Comparison of ENCODE assay signal across 10 cellular contexts in genomic region chr13:74129500-74130144, GRCh38. TPM values are rescaled to one million over a fixed set of nuclear protein-coding genes. Genes with fewer than 3 reads are reported as not detected.
DNase-seq lines count a peak whose midpoint lies in the region; ATAC-seq lines count a peak whose summit lies in the region.
"Had no signal": no experiment of that assay in that cellular context is flagged by ENCODE, and none has a peak within 500 bp of the region (broad histone marks: within the 10 kb centered on the region; RNA-seq: fewer than 3 reads in every experiment).

No MANE protein-coding gene starts in this region.

- H3K4me1 Mint-ChIP-seq in T-helper 17 cell = peaks cover 45% of the 10 kb centered on the region
- peaks cover 43% of the 10 kb centered on the region for H3K4me1 Mint-ChIP-seq in stimulated activated effector memory CD8-positive, alpha-beta T cell treated with anti-CD3 and anti-CD28 coated beads, Interleukin-12 subunit alpha, Interleukin-12 subunit beta, amount 100 ng/mL, for 72 hours

- peak overlapping the region; percentile 11 for H3K4me3 ChIP-seq in effector memory CD4-positive, alpha-beta T cell (ENCODE audit: insufficient read depth, low read depth, low read length, poor library complexity, severe bottlenecking)
- H3K4me3 ChIP-seq: A549, PC-9 had no signal

- H3K9me3 ChIP-seq in T-helper 17 cell (ENCODE audit: control insufficient read depth, low read length, poor library complexity, severe bottlenecking) = no peaks in the 10 kb centered on the region
- no peaks in the 10 kb centered on the region for H3K9me3 ChIP-seq in effector memory CD4-positive, alpha-beta T cell (ENCODE audit: control insufficient read depth, low read length)
- H3K9me3 ChIP-seq: A549 had no signal

- peaks cover 4% of the 10 kb centered on the region for H3K36me3 Mint-ChIP-seq in T-helper 17 cell (ENCODE audit: low read depth)
- peaks cover 14% of the 10 kb centered on the region for H3K36me3 Mint-ChIP-seq in stimulated activated effector memory CD8-positive, alpha-beta T cell treated with anti-CD3 and anti-CD28 coated beads, Interleukin-12 subunit alpha, Interleukin-12 subunit beta, amount 100 ng/mL, for 72 hours

- no peaks in the 10 kb centered on the region for H3K27me3 Mint-ChIP-seq in T-helper 17 cell

- no peak overlapping the region for H3K27ac Mint-ChIP-seq in T-helper 17 cell
- peak overlapping the region; percentile 58 for H3K27ac Mint-ChIP-seq in stimulated activated effector memory CD8-positive, alpha-beta T cell treated with anti-CD3 and anti-CD28 coated beads, Interleukin-12 subunit alpha, Interleukin-12 subunit beta, amount 100 ng/mL, for 72 hours

- no peaks in the 10 kb centered on the region for H3K9me3 Mint-ChIP-seq in stimulated activated effector memory CD8-positive, alpha-beta T cell treated with anti-CD3 and anti-CD28 coated beads, Interleukin-12 subunit alpha, Interleukin-12 subunit beta, amount 100 ng/mL, for 72 hours

- no peaks in the 10 kb centered on the region for H3K36me3 ChIP-seq in effector memory CD4-positive, alpha-beta T cell (ENCODE audit: control insufficient read depth, insufficient read depth, low read length)

- no peaks in the 10 kb centered on the region for H3K27me3 ChIP-seq in effector memory CD4-positive, alpha-beta T cell (replicated peaks; ENCODE audit: control insufficient read depth, insufficient read depth, low read length, poor library complexity, severe bottlenecking)

- DNase-seq in activated CD4-positive, alpha-beta T cell treated with anti-CD3 and anti-CD28 coated beads for 4 hours = peak; percentile 11 to 12
- no peak for DNase-seq in activated CD4-positive, alpha-beta T cell treated with anti-CD3 and anti-CD28 coated beads for 1 hour
- DNase-seq in T-helper 17 cell (peak in 2 of 3 donors; percentile 9 to 15), hypothalamus (lab: John Stamatoyannopoulos, UW) (no peak), AML-193 (lab: John Stamatoyannopoulos, UW) (no peak)
- DNase-seq in effector memory CD4-positive, alpha-beta T cell = peak in 2 of 3 donors; percentile 13 to 23
- DNase-seq in stimulated activated effector memory CD8-positive, alpha-beta T cell treated with anti-CD3 and anti-CD28 coated beads, Interleukin-12 subunit alpha, Interleukin-12 subunit beta, amount 100 ng/mL, for 72 hours (ENCODE audit: low spot score in 2 of 2) = peak in 1 of 2 donors; percentile 57

- peaks cover 42% of the 10 kb centered on the region for H3K4me1 ChIP-seq in effector memory CD4-positive, alpha-beta T cell (ENCODE audit: control insufficient read depth, insufficient read depth, low read length, poor library complexity, severe bottlenecking)

- H3K27ac ChIP-seq in effector memory CD4-positive, alpha-beta T cell (ENCODE audit: insufficient read depth, low read length, poor library complexity, severe bottlenecking) = peak overlapping the region; percentile 97
- H3K27ac ChIP-seq: A549, PC-9 had no signal

- peak overlapping the region; percentile 66 for H3K4me3 Mint-ChIP-seq in T-helper 17 cell
- no peak overlapping the region for H3K4me3 Mint-ChIP-seq in stimulated activated effector memory CD8-positive, alpha-beta T cell treated with anti-CD3 and anti-CD28 coated beads, Interleukin-12 subunit alpha, Interleukin-12 subunit beta, amount 100 ng/mL, for 72 hours

- ATAC-seq in T-helper 17 cell (no peak), GM18873 (IDR thresholded peaks at IDR 0.05; ENCODE audit: low FRiP score, unreplicated experiment) (no peak)
- ATAC-seq in stimulated activated effector memory CD8-positive, alpha-beta T cell treated with anti-CD3 and anti-CD28 coated beads, Interleukin-12 subunit alpha, Interleukin-12 subunit beta, amount 100 ng/mL, for 72 hours = no peak
- ATAC-seq: A549 had no signal

RNA-seq across cellular contexts. Expression of gene KLF12, which starts 4.6 kb away (rescaled TPM):
- total RNA-seq in T-helper 17 cell = 10 to 100 TPM; 88.9 to 97.6 TPM

Comparison
In these comparisons a context has a peak if more than half of its experiments do, and no peak if none do; other contexts are left out.
1. DNase-seq: peak in activated CD4-positive, alpha-beta T cell treated with anti-CD3 and anti-CD28 coated beads for 4 hours (2 of 2), T-helper 17 cell (2 of 3) and effector memory CD4-positive, alpha-beta T cell (2 of 3); none in activated CD4-positive, alpha-beta T cell treated with anti-CD3 and anti-CD28 coated beads for 1 hour (single experiment), hypothalamus (0 of 51) and AML-193 (0 of 2).